ENCODE assay signal across 22 cellular contexts in the genomic region with DNA sequence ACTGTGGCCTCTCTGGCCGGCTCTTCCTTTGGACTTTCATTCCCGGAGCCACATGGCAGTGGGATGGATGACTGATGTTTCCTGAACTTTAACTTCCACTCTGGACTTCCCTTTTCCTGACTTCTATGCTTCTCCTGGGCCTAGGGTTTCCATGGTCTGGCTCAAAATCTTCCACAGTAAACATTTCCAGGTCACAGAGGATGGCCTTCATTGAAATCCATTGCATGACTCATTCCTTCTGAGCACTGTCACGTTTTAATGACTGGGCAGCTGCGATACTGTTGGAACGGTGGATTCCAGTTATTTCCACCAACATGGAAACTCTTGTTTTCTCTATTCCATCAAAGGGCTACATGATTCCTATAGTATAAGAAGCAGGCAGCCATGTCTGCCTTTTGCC. TPM values are rescaled to one million over a fixed set of nuclear protein-coding genes. Genes with fewer than 3 reads are reported as not detected.
DNase-seq lines count a peak whose midpoint lies in the region; ATAC-seq and TF ChIP-seq lines count a peak whose summit lies in the region.
"Had no signal": no experiment of that assay in that cellular context is flagged by ENCODE, and none has a peak within 500 bp of the region (broad histone marks: within the 10 kb centered on the region; RNA-seq: fewer than 3 reads in every experiment).

No MANE protein-coding gene starts in this region.

- H3K27ac ChIP-seq in aorta (ENCODE audit: low read depth in 1 of 2, low read length in 2 of 2), result no peak overlapping the region
- H3K27ac ChIP-seq: body of pancreas, foreskin keratinocyte had no signal

- H3K4me3 ChIP-seq in fibroblast of mammary gland (ENCODE audit: control insufficient read depth, low read depth, low read length), result no peak overlapping the region
- H3K4me3 ChIP-seq in aorta (ENCODE audit: low read length in 2 of 2), result no peak overlapping the region
- H3K4me3 ChIP-seq: body of pancreas, GM23338 had no signal

- no peak for ATAC-seq in aorta (ENCODE audit: low FRiP score)
- ATAC-seq: activated T-cell treated with anti-CD3 and anti-CD28 coated beads, Interleukin-2, amount 50 U/mL, for 72 hours; body of pancreas; foreskin keratinocyte; GM23338; Panc1 had no signal

- H3K27me3 ChIP-seq in aorta (ENCODE audit: control insufficient read depth in 1 of 2, insufficient read depth in 2 of 2, low read length in 1 of 2), result no peaks in the 10 kb centered on the region
- H3K27me3 ChIP-seq: body of pancreas had no signal

- no peak for TF ChIP-seq CTCF in fibroblast of mammary gland (conservative IDR thresholded peaks at IDR 0.05; ENCODE audit: control insufficient read depth, insufficient read depth, low read depth, low read length)

- H3K4me1 ChIP-seq in aorta (ENCODE audit: control insufficient read depth in 1 of 2, insufficient read depth in 2 of 2, low read length in 2 of 2), result no peaks in the 10 kb centered on the region
- H3K4me1 ChIP-seq: foreskin keratinocyte had no signal

- H3K9me3 ChIP-seq in aorta (ENCODE audit: control insufficient read depth, low read length), result no peaks in the 10 kb centered on the region
- H3K9me3 ChIP-seq: body of pancreas had no signal

- no peaks in the 10 kb centered on the region for H3K36me3 ChIP-seq in aorta (ENCODE audit: control insufficient read depth in 1 of 2, insufficient read depth in 2 of 2, low read length in 1 of 2)

- DNase-seq in ELR (ENCODE audit: low read depth) (peak; percentile 1), RPMI7951 (ENCODE audit: low read depth) (peak; percentile 37), fibroblast of mammary gland (ENCODE audit: low read depth) (peak; percentile 28), posterior vena cava (ENCODE audit: low spot score) (peak; percentile 18), RKO (ENCODE audit: low spot score) (no peak), aorta (no peak), epidermal melanocyte (ENCODE audit: insufficient read length, low spot score) (no peak), cortex of kidney (lab: John Stamatoyannopoulos, UW) (no peak)
- DNase-seq: activated CD4-positive, CD25-positive, alpha-beta regulatory T cell treated with anti-CD3 and anti-CD28 coated beads, Interleukin-2, amount 50 U/mL, for 72 hours; activated T-cell treated with anti-CD3 and anti-CD28 coated beads, Interleukin-2, amount 50 U/mL, for 72 hours; body of pancreas; Calu3; foreskin keratinocyte; hypothalamus; KBM-7; mammary epithelial cell; NCI-H2029; NCI-H345; occipital lobe; stimulated activated CD4-positive, alpha-beta T cell treated with anti-CD3 and anti-CD28 coated beads, Interleukin-12 subunit alpha, Interleukin-12 subunit beta, amount 100 ng/mL, for 4 hours had no signal

- WGBS in aorta, 2 donors, result 93 to 96% methylated on average over 5 of the region's 5 CpGs

- intact Hi-C loops in posterior vena cava (cut with DNase I), result no loop called here
- intact Hi-C loops in aorta (cut with DNase I), result no loop called here

RNA-seq across cellular contexts. Expression of a gene that starts 24.4 kb away (rescaled TPM):
- total RNA-seq in RPMI7951 (2014; rRNA removed; shearing (Covaris generic)), result 9.6 TPM in 2 replicates
- total RNA-seq in posterior vena cava (1 to 10 TPM; 4.5 to 8.0 TPM), aorta (10 to 100 TPM in 1 of 2 donors, 1 to 10 TPM in 1; 4.7 to 15.7 TPM)
- 1 to 10 TPM; 1.9 to 5.8 TPM for polyA plus RNA-seq in aorta

Comparison
In these comparisons a context has a peak if more than half of its experiments do, and no peak if none do; other contexts are left out.
1. DNase-seq: peak in ELR (single experiment), RPMI7951 (single experiment), fibroblast of mammary gland (single experiment) and posterior vena cava (single experiment); none in RKO (single experiment), aorta (0 of 2), epidermal melanocyte (single experiment) and cortex of kidney (single experiment).